ENCODE assay signal across 13 cellular contexts in the genomic region with DNA sequence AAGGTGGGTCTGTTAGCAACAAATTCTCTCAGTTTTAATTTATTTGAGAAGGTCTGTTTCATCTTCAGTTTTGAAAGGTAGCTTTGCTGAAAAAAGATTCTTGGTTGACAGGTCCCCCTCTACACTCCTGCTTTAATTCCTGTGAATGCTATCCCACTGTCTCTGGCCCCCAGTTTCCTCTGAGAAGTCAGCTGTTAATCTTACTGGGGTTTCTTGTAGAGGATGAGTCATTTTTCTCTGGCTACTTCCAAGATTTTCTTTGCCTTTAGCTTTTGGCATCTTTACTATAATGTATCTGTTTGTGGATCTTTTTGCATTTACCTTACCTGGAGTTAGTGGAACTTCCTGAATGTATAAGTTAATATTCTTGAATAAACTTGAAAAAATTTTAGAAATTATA.
"Had no signal": no experiment of that assay in that cellular context is flagged by ENCODE, and none has a peak within 500 bp of the region (broad histone marks: within the 10 kb centered on the region; RNA-seq: fewer than 3 reads in every experiment).

No MANE protein-coding gene starts in this region.

- H3K4me2 ChIP-seq: hepatocyte had no signal

- H3K4me1 ChIP-seq: parathyroid adenoma, stomach, uterus had no signal

- H3K27me3 ChIP-seq: cardiac muscle cell, hepatocyte, stomach, uterus had no signal

- ATAC-seq: activated T-cell treated with anti-CD3 and anti-CD28 coated beads, Interleukin-2, amount 50 U/mL, for 72 hours; naive thymus-derived CD4-positive, alpha-beta T cell had no signal

- H3K27ac ChIP-seq: cardiac muscle cell, hepatocyte, parathyroid adenoma, skin epidermis, stomach, uterus had no signal

- FAIRE-seq: endothelial cell of umbilical vein had no signal

- DNase-seq: activated CD4-positive, alpha-beta memory T cell treated with anti-CD3 and anti-CD28 coated beads for 36 hours; activated gamma-delta T cell treated with Interleukin-2 at 50 U/mL for 16 hours; activated naive CD8-positive, alpha-beta T cell treated with anti-CD3 and anti-CD28 coated beads, Interleukin-2, amount 10 ng/mL, durations not matched to agents 7 days and 5 days; activated T-cell treated with anti-CD3 and anti-CD28 coated beads, Interleukin-2, amount 50 U/mL, for 72 hours; naive thymus-derived CD4-positive, alpha-beta T cell; stimulated activated CD4-positive, alpha-beta T cell treated with anti-CD3 and anti-CD28 coated beads, Interleukin-4, amount 100 ng/mL, for 4 hours; stomach; uterus had no signal

- H3K9me3 ChIP-seq: stomach, uterus had no signal

- H3K4me3 ChIP-seq: cardiac muscle cell, skin epidermis, stomach, uterus had no signal
